ENCODE assay signal across 8 cellular contexts in genomic region chr17:60641810-60642220, GRCh38. TPM values are rescaled to one million over a fixed set of nuclear protein-coding genes. Genes with fewer than 3 reads are reported as not detected.
A peak's percentile ranks its signal among the peaks of the same experiment; 100 is the strongest.
DNase-seq lines count a peak whose midpoint lies in the region; ATAC-seq and TF ChIP-seq lines count a peak whose summit lies in the region.

No MANE protein-coding gene starts in this region.

- H3K36me3 Mint-ChIP-seq in T-helper 2 cell treated with Interferon-gamma antibody and Interleukin-4, amounts not matched to agents 5 μg/mL and 100 μg/mL, for 36 hours (ENCODE audit: low read depth) = peaks cover 10% of the 10 kb centered on the region

- DNase-seq in AG09309 (ENCODE audit: low read depth) (peak; percentile 27), GM13976 (ENCODE audit: low spot score) (peak; percentile 57), NCI-H2029 (lab: John Stamatoyannopoulos, UW) (peak; percentile 76), cerebellar cortex (ENCODE audit: low spot score) (peak; percentile 93), left colon (peak; percentile 55 to 62)
- peak; percentile 37 for DNase-seq in T-helper 2 cell treated with Interferon-gamma antibody and Interleukin-4, amounts not matched to agents 5 μg/mL and 100 μg/mL, for 36 hours (ENCODE audit: low spot score)
- DNase-seq in stimulated activated CD8-positive, alpha-beta memory T cell treated with anti-CD3 and anti-CD28 coated beads, Interleukin-15, amount 100 ng/mL, for 1 hour (ENCODE audit: low read depth) = peak; percentile 13

- no peaks in the 10 kb centered on the region for H3K27me3 Mint-ChIP-seq in T-helper 2 cell treated with Interferon-gamma antibody and Interleukin-4, amounts not matched to agents 5 μg/mL and 100 μg/mL, for 36 hours (ENCODE audit: low read depth)

- TF ChIP-seq CTCF in AG09309 (IDR thresholded peaks at IDR 0.05; ENCODE audit: control insufficient read depth, insufficient read depth, low read depth, low read length, missing control alignments) (peak; percentile 50), GM13976 (IDR thresholded peaks at IDR 0.05; ENCODE audit: borderline replicate concordance, control extremely low read depth, extremely low read depth, insufficient read depth, missing control alignments) (peak; percentile 27)

- ATAC-seq in left colon = peak; percentile 87
- ATAC-seq in GM21825 (IDR thresholded peaks at IDR 0.05; ENCODE audit: unreplicated experiment) = no peak

- H3K9me3 Mint-ChIP-seq in T-helper 2 cell treated with Interferon-gamma antibody and Interleukin-4, amounts not matched to agents 5 μg/mL and 100 μg/mL, for 36 hours = no peaks in the 10 kb centered on the region

- in situ Hi-C loops in GM13976 (cut with MboI; ENCODE audit: low sequenced_read_pairs, unreplicated experiment) = loop anchor here (25.0 kb wide), 1 partner anchor 505 kb away; the partner anchor contains the start of gene CA4

- H3K27ac Mint-ChIP-seq in T-helper 2 cell treated with Interferon-gamma antibody and Interleukin-4, amounts not matched to agents 5 μg/mL and 100 μg/mL, for 36 hours = no peak overlapping the region

- intact Hi-C loops in left colon (cut with DNase I, micrococcal nuclease) = no loop called here

- H3K4me3 ChIP-seq in AG09309 (ENCODE audit: control insufficient read depth, low read depth, low read length) = no peak overlapping the region

- H3K4me3 Mint-ChIP-seq in T-helper 2 cell treated with Interferon-gamma antibody and Interleukin-4, amounts not matched to agents 5 μg/mL and 100 μg/mL, for 36 hours = no peak overlapping the region

- peaks cover 3% of the 10 kb centered on the region for H3K4me1 Mint-ChIP-seq in T-helper 2 cell treated with Interferon-gamma antibody and Interleukin-4, amounts not matched to agents 5 μg/mL and 100 μg/mL, for 36 hours (ENCODE audit: low read depth)

RNA-seq across cellular contexts. Expression of gene BCAS3, which starts 35.8 kb away (rescaled TPM):
- total RNA-seq in left colon = 10 to 100 TPM; 19.9 to 20.2 TPM

RNA-seq across cellular contexts. Expression of gene PPM1D, which starts 41.8 kb away (rescaled TPM):
- total RNA-seq in left colon = 10 to 100 TPM; 14.3 to 21.1 TPM

Comparison
In these comparisons a context has a peak if more than half of its experiments do, and no peak if none do; other contexts are left out.
1. DNase-seq: peak in every context shown above with its lines; median percentile 93 in cerebellar cortex; 76 in NCI-H2029; 58 in left colon; 57 in GM13976; 37 in T-helper 2 cell treated with Interferon-gamma antibody and Interleukin-4, amounts not matched to agents 5 μg/mL and 100 μg/mL, for 36 hours; 27 in AG09309; 13 in stimulated activated CD8-positive, alpha-beta memory T cell treated with anti-CD3 and anti-CD28 coated beads, Interleukin-15, amount 100 ng/mL, for 1 hour.